8 cellular contexts compared by ENCODE assay signal in genomic region chr7:130831817-130832481, GRCh38.
A peak's percentile ranks its signal among the peaks of the same experiment; 100 is the strongest.
DNase-seq lines count a peak whose midpoint lies in the region; ATAC-seq, FAIRE-seq and TF ChIP-seq lines count a peak whose summit lies in the region.

No MANE protein-coding gene starts in this region.

- peaks cover 10% of the 10 kb centered on the region for H3K36me3 Mint-ChIP-seq in T-cell

- H3K9me3 Mint-ChIP-seq in T-cell = peaks cover 0 to 16% (median 14%) of the 10 kb centered on the region in 3 donors

- H3K27ac ChIP-seq in ascending aorta = no peak overlapping the region
- no peak overlapping the region for H3K27ac ChIP-seq in kidney (ENCODE audit: low read depth in 2 of 2, low read length in 2 of 2)
- no peak overlapping the region for H3K27ac ChIP-seq in vagina

- no peak overlapping the region for H3K4me3 Mint-ChIP-seq in T-cell

- no peaks in the 10 kb centered on the region for H3K4me1 Mint-ChIP-seq in T-cell

- POLR2A ChIA-PET in T-cell (lab: Charles Lee) = interaction anchor here in 1 of 2 donors (0.7 kb wide), 1 partner anchor 20 kb away, joined by 4 read pairs; no protein-coding TSS in a partner anchor

- CTCF ChIA-PET in T-cell (lab: Charles Lee) = interaction anchor here (0.7 to 2.0 kb wide), 10 partner anchors 12 to 769 kb away, joined by 3 to 7 read pairs (median 4); partner anchors contain the start of gene KLHDC10 (in 1 of the 2)

- FAIRE-seq in kidney (lab: Jason Lieb, UNC) = peak; percentile 72

- H3K4me1 ChIP-seq in ascending aorta (peaks cover 0 to 3% of the 10 kb centered on the region in 2 donors), kidney (ENCODE audit: control insufficient read depth in 1 of 2, insufficient read depth in 1 of 2, low read depth in 1 of 2, low read length in 2 of 2) (no peaks in the 10 kb centered on the region), vagina (no peaks in the 10 kb centered on the region)

- peak; percentile 64 for DNase-seq in NCI-H2171 treated with DMSO at 0.1 percent for 48 hours (lab: John Stamatoyannopoulos, UW)
- DNase-seq in NCI-H2171 (lab: John Stamatoyannopoulos, UW) = no peak
- DNase-seq in NCI-H146 (lab: John Stamatoyannopoulos, UW) = peak; percentile 19
- no peak for DNase-seq in ascending aorta (ENCODE audit: low spot score in 2 of 2)
- no peak for DNase-seq in kidney
- no peak for DNase-seq in vagina (ENCODE audit: extremely low spot score in 2 of 2)
- no peak for DNase-seq in T-cell
- DNase-seq in NCI-H226 = no peak

- TF ChIP-seq POLR2A in vagina (IDR thresholded peaks at IDR 0.05) = no peak

- no peak overlapping the region for H3K4me3 ChIP-seq in ascending aorta
- no peak overlapping the region for H3K4me3 ChIP-seq in kidney (ENCODE audit: low read length in 2 of 2)
- no peak overlapping the region for H3K4me3 ChIP-seq in vagina

- no peak overlapping the region for H3K27ac Mint-ChIP-seq in T-cell

- TF ChIP-seq CTCF in ascending aorta (IDR thresholded peaks at IDR 0.05) = peak; percentile 41 to 78 (median 71)
- TF ChIP-seq CTCF in kidney (IDR thresholded peaks at IDR 0.05; ENCODE audit: borderline replicate concordance, extremely low read depth, insufficient read depth) = peak; percentile 65
- peak; percentile 49 to 74 (median 60) for TF ChIP-seq CTCF in vagina (IDR thresholded peaks at IDR 0.05)

- H3K27me3 Mint-ChIP-seq in T-cell = peaks cover 0 to 20% of the 10 kb centered on the region in 2 donors

- H3K9me3 ChIP-seq in ascending aorta (peaks cover 8 to 13% of the 10 kb centered on the region in 2 donors), kidney (ENCODE audit: control insufficient read depth in 1 of 2, low read length in 2 of 2) (no peaks in the 10 kb centered on the region), vagina (no peaks in the 10 kb centered on the region)

- intact Hi-C loops in ascending aorta (cut with DNase I) = loop anchor here (2.0 to 5.0 kb wide), 2 partner anchors 590 to 759 kb away; no protein-coding TSS in a partner anchor
- intact Hi-C loops in kidney (cut with DNase I) = no loop called here
- intact Hi-C loops in vagina (cut with DNase I) = no loop called here

- H3K36me3 ChIP-seq in ascending aorta (no peaks in the 10 kb centered on the region), kidney (ENCODE audit: control insufficient read depth in 1 of 2, insufficient read depth in 2 of 2, low read length in 2 of 2) (no peaks in the 10 kb centered on the region), vagina (no peaks in the 10 kb centered on the region)

- ATAC-seq in T-cell (replicated peaks in 1 of 4) = no peak

- no peaks in the 10 kb centered on the region for H3K27me3 ChIP-seq in ascending aorta
- no peaks in the 10 kb centered on the region for H3K27me3 ChIP-seq in vagina

- H3K9ac ChIP-seq in kidney (ENCODE audit: low read length in 2 of 2) = no peak overlapping the region

Comparison
In these comparisons a context has a peak if more than half of its experiments do, and no peak if none do; other contexts are left out.
1. DNase-seq: peak in NCI-H2171 treated with DMSO at 0.1 percent for 48 hours (single experiment) and NCI-H146 (single experiment); none in NCI-H2171 (single experiment), ascending aorta (0 of 2), kidney (single experiment), vagina (0 of 2), T-cell (0 of 34) and NCI-H226 (single experiment).
2. Peak in every context shown above with its lines, with median percentiles within 50 percentile points of each other: CTCF ChIP-seq.